Comparison of ENCODE assay signal across 1 cellular context in the genomic region with DNA sequence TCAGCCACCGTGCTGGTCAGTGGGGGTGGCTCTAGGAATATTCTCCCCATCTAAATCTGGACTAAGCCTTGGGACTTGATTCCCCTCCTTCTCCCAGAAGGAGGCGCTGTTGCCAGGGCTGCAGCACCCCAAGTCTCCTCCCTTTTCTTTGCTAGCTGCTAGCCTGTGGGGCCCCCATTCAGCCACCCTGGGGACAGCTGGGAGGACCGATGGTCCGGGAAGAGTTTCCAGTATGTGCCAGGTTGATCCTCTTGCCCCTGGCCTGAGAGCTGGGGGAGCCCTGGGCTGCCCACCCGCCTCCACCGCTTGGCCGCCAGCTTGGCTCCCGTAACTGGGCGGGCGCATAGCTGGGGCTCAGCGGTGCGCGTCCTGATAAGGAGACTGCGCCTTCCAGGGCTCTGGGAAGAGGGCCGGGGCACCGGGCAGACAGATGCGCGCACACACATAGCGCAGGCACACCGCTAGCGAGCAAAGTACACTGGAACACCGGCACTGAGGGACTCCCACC.
TF ChIP-seq lines count a peak whose summit lies in the region.

No MANE protein-coding gene starts in this region.

TF ChIP-seq in WTC11, 78 proteins besides CTCF, POLR2A, EP300 and RAD21 (continued from another document):
- TF ChIP-seq GTF2I (CRISPR knock-in tag; conservative IDR thresholded peaks at IDR 0.05) (no peak), ZBTB21 (CRISPR knock-in tag; IDR thresholded peaks at IDR 0.05; ENCODE audit: borderline replicate concordance) (no peak), NR3C1 (CRISPR knock-in tag; conservative IDR thresholded peaks at IDR 0.05; ENCODE audit: low read depth) (no peak), ZNF263 (CRISPR knock-in tag; IDR thresholded peaks at IDR 0.05; ENCODE audit: low read depth) (no peak)
- TF ChIP-seq, protein P1, sequence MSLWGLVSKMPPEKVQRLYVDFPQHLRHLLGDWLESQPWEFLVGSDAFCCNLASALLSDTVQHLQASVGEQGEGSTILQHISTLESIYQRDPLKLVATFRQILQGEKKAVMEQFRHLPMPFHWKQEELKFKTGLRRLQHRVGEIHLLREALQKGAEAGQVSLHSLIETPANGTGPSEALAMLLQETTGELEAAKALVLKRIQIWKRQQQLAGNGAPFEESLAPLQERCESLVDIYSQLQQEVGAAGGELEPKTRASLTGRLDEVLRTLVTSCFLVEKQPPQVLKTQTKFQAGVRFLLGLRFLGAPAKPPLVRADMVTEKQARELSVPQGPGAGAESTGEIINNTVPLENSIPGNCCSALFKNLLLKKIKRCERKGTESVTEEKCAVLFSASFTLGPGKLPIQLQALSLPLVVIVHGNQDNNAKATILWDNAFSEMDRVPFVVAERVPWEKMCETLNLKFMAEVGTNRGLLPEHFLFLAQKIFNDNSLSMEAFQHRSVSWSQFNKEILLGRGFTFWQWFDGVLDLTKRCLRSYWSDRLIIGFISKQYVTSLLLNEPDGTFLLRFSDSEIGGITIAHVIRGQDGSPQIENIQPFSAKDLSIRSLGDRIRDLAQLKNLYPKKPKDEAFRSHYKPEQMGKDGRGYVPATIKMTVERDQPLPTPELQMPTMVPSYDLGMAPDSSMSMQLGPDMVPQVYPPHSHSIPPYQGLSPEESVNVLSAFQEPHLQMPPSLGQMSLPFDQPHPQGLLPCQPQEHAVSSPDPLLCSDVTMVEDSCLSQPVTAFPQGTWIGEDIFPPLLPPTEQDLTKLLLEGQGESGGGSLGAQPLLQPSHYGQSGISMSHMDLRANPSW (CRISPR knock-in tag; conservative IDR thresholded peaks at IDR 0.05; ENCODE audit: low read depth): no peak
